ENCODE assay signal across 1 cellular context in the genomic region with DNA sequence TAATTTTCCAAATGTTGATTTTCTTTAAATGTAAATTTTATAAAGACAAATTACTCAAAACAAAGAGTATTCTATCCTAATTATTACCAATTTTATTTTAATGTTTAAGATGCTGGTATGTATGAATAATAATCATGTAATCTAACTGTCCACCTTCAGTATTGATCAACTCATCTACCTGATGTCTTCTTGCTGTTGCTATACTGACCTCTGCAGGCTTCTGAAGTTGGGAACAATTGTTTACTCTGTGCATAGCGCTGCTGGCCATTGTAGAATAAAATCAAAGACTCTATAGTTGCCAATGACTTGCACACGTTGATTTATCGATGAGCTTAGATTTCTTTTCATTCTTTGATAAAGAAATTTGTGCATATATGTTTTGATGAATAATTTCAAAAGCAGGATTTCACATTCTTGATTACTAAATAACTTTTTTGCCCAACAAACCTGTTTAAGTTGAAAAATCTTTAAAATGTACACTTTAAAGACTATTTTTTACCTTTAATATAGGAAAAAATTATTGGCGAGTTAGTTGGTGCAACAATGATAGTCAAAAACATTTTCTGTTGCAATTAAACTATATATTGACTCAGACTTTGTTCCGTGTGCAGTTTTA.
TF ChIP-seq lines count a peak whose summit lies in the region.

No MANE protein-coding gene starts in this region.

TF ChIP-seq in neural cell, 6 proteins besides CTCF, POLR2A, EP300 and RAD21 (continued from another document):
- TF ChIP-seq, protein P1, sequence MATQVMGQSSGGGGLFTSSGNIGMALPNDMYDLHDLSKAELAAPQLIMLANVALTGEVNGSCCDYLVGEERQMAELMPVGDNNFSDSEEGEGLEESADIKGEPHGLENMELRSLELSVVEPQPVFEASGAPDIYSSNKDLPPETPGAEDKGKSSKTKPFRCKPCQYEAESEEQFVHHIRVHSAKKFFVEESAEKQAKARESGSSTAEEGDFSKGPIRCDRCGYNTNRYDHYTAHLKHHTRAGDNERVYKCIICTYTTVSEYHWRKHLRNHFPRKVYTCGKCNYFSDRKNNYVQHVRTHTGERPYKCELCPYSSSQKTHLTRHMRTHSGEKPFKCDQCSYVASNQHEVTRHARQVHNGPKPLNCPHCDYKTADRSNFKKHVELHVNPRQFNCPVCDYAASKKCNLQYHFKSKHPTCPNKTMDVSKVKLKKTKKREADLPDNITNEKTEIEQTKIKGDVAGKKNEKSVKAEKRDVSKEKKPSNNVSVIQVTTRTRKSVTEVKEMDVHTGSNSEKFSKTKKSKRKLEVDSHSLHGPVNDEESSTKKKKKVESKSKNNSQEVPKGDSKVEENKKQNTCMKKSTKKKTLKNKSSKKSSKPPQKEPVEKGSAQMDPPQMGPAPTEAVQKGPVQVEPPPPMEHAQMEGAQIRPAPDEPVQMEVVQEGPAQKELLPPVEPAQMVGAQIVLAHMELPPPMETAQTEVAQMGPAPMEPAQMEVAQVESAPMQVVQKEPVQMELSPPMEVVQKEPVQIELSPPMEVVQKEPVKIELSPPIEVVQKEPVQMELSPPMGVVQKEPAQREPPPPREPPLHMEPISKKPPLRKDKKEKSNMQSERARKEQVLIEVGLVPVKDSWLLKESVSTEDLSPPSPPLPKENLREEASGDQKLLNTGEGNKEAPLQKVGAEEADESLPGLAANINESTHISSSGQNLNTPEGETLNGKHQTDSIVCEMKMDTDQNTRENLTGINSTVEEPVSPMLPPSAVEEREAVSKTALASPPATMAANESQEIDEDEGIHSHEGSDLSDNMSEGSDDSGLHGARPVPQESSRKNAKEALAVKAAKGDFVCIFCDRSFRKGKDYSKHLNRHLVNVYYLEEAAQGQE (IDR thresholded peaks at IDR 0.05; ENCODE audit: borderline replicate concordance), result no peak
- TF ChIP-seq POLR2AphosphoS5 (IDR thresholded peaks at IDR 0.05), result no peak
